Comparison of ENCODE assay signal across 22 cellular contexts in genomic region chr1:230463326-230463725, GRCh38. TPM values are rescaled to one million over a fixed set of nuclear protein-coding genes. Genes with fewer than 3 reads are reported as not detected.
"Had no signal": no experiment of that assay in that cellular context is flagged by ENCODE, and none has a peak within 500 bp of the region (broad histone marks: within the 10 kb centered on the region; RNA-seq: fewer than 3 reads in every experiment).

No MANE protein-coding gene starts in this region.

- ATAC-seq: natural killer cell; stimulated activated memory B cell treated with anti-CD40 and anti-IgM and Interleukin-4, amounts not matched to agents 10 μg/mL and 1 μg/mL and 100 μg/mL, for 72 hours; stimulated activated naive CD8-positive, alpha-beta T cell treated with anti-CD3 and anti-CD28 coated beads, Interleukin-15, amount 100 ng/mL, for 72 hours had no signal

- H3K9me3 ChIP-seq: ovary, right atrium auricular region, sigmoid colon, tibial nerve, uterus had no signal

- H3K36me3 ChIP-seq: left ventricle myocardium inferior, ovary, right atrium auricular region, sigmoid colon, spleen, tibial nerve, uterus had no signal

- H3K4me3 ChIP-seq: left ventricle myocardium inferior, lung, ovary, right atrium auricular region, sigmoid colon, spleen, tibial nerve, uterus had no signal

- FAIRE-seq: islet of Langerhans, kidney, small intestine had no signal

- DNase-seq: hypothalamus; immature natural killer cell; kidney; left ventricle myocardium inferior; mesendoderm; naive B cell; natural killer cell; ovary; sigmoid colon; small intestine; spleen; stimulated activated CD4-positive, alpha-beta T cell treated with anti-CD3 and anti-CD28 coated beads, Interleukin-4, amount 100 ng/mL, for 4 hours; stimulated activated CD8-positive, alpha-beta memory T cell treated with anti-CD3 and anti-CD28 coated beads, Interleukin-4, amount 100 ng/mL, for 48 hours; stimulated activated naive CD4-positive, alpha-beta T cell treated with Interleukin-2 at 50 U/mL for 16 hours; stimulated activated naive CD8-positive, alpha-beta T cell treated with anti-CD3 and anti-CD28 coated beads, Interleukin-15, amount 100 ng/mL, for 72 hours; substantia nigra; uterus had no signal

- H3K27ac ChIP-seq: left ventricle myocardium inferior, ovary, sigmoid colon, spleen, tibial nerve, uterus had no signal

- H3K27me3 ChIP-seq: ovary, right atrium auricular region, sigmoid colon, tibial nerve, uterus had no signal

- H3K4me1 ChIP-seq: sigmoid colon, spleen, tibial nerve, uterus had no signal

RNA-seq across cellular contexts. Expression of gene PGBD5, which starts 37.2 kb away (rescaled TPM):
- polyA plus RNA-seq: immature natural killer cell had no signal
